Comparison of ENCODE assay signal across 37 cellular contexts in the genomic region with DNA sequence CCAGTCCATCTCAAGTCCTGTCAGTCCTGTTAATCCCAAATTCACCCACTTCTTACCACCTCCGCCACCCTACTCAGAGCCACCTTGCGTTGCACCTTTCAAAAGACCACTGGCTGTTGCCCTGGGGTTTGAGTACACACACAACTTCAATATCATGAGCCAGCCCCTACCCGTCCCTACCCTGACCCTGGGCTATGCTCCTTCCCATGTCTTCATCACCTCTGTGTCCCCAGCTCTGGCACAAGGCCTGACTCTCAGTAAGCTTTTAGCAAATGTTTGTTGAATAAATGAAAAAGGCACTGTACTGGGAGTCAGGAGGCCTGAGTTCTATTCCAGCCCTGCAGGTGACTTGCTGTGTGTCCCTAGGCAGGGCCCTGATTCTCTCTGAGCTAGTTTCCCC. TPM values are rescaled to one million over a fixed set of nuclear protein-coding genes. Genes with fewer than 3 reads are reported as not detected.
"Had no signal": no experiment of that assay in that cellular context is flagged by ENCODE, and none has a peak within 500 bp of the region (broad histone marks: within the 10 kb centered on the region; RNA-seq: fewer than 3 reads in every experiment).

No MANE protein-coding gene starts in this region.

- ATAC-seq: activated CD8-positive, alpha-beta memory T cell treated with anti-CD3 and anti-CD28 coated beads, Interleukin-2, amount 10 ng/mL, durations not matched to agents 7 days and 5 days; activated T-cell treated with anti-CD3 and anti-CD28 coated beads, Interleukin-2, amount 50 U/mL, for 72 hours; activated T-helper 17 cell treated with anti-CD3 and anti-CD28 coated beads, Interleukin-2, amount 50 U/mL, for 72 hours; Right ventricle myocardium inferior had no signal

- H3K9me3 Mint-ChIP-seq: activated naive CD8-positive, alpha-beta T cell treated with anti-CD3 and anti-CD28 coated beads for 36 hours; activated T-cell treated with anti-CD3 and anti-CD28 coated beads, Interleukin-2, amount 50 U/mL, for 72 hours; activated T-helper 17 cell treated with anti-CD3 and anti-CD28 coated beads, Interleukin-2, amount 50 U/mL, for 72 hours had no signal

- H3K27ac ChIP-seq: brain microvascular endothelial cell, KMS-11, PC-9, RWPE1, WERI-Rb-1 had no signal

- H3K36me3 ChIP-seq: brain microvascular endothelial cell, WERI-Rb-1 had no signal

- DNase-seq: activated CD4-positive, alpha-beta T cell treated with anti-CD3 and anti-CD28 coated beads for 48 hours; activated CD4-positive, CD25-positive, alpha-beta regulatory T cell treated with anti-CD3 and anti-CD28 coated beads, Interleukin-2, amount 50 U/mL, for 72 hours; activated CD8-positive, alpha-beta memory T cell treated with anti-CD3 and anti-CD28 coated beads, Interleukin-2, amount 10 ng/mL, durations not matched to agents 7 days and 5 days; activated effector memory CD4-positive, alpha-beta T cell treated with anti-CD3 and anti-CD28 coated beads, Interleukin-2, amount 50 U/mL, for 16 hours; activated naive CD4-positive, alpha-beta T cell; activated naive CD4-positive, alpha-beta T cell treated with anti-CD3 and anti-CD28 coated beads, Interleukin-2, amount 50 U/mL, for 16 hours; activated naive CD8-positive, alpha-beta T cell treated with anti-CD3 and anti-CD28 coated beads for 36 hours; activated T-cell treated with anti-CD3 and anti-CD28 coated beads, Interleukin-2, amount 50 U/mL, for 1 hour; activated T-cell treated with anti-CD3 and anti-CD28 coated beads, Interleukin-2, amount 50 U/mL, for 72 hours; amniotic stem cell; aorta; brain microvascular endothelial cell; central memory CD4-positive, alpha-beta T cell; MM.1S; NCI-H1092 treated with DMSO at 0.1 percent for 48 hours; NCI-H1417; NCI-H146; NCI-H187; NCI-H2029 treated with DMSO at 0.1 percent for 48 hours; NCI-H2107; NCI-H2171; NCI-H510A; NCI-H526; NCI-H748 treated with DMSO at 0.1 percent for 48 hours; NK-92 treated with Interleukin-12 subunit alpha and Interleukin-12 subunit beta, amount 100 ng/mL, for 24 hours; PC-9; SW 1271; T-helper 1 cell; T-helper 2 cell; T-helper 9 cell; WERI-Rb-1 had no signal

- H3K36me3 Mint-ChIP-seq: activated CD8-positive, alpha-beta memory T cell treated with anti-CD3 and anti-CD28 coated beads, Interleukin-2, amount 10 ng/mL, durations not matched to agents 7 days and 5 days; activated naive CD8-positive, alpha-beta T cell treated with anti-CD3 and anti-CD28 coated beads for 36 hours had no signal

- H3K27me3 ChIP-seq: brain microvascular endothelial cell had no signal

- H2AFZ ChIP-seq: PC-9 had no signal

- H3K27ac Mint-ChIP-seq: activated CD8-positive, alpha-beta memory T cell treated with anti-CD3 and anti-CD28 coated beads, Interleukin-2, amount 10 ng/mL, durations not matched to agents 7 days and 5 days; activated naive CD8-positive, alpha-beta T cell treated with anti-CD3 and anti-CD28 coated beads for 36 hours; activated T-cell treated with anti-CD3 and anti-CD28 coated beads, Interleukin-2, amount 50 U/mL, for 72 hours; activated T-helper 17 cell treated with anti-CD3 and anti-CD28 coated beads, Interleukin-2, amount 50 U/mL, for 72 hours had no signal

- H3K4me3 Mint-ChIP-seq: activated CD8-positive, alpha-beta memory T cell treated with anti-CD3 and anti-CD28 coated beads, Interleukin-2, amount 10 ng/mL, durations not matched to agents 7 days and 5 days; activated naive CD8-positive, alpha-beta T cell treated with anti-CD3 and anti-CD28 coated beads for 36 hours; activated T-cell treated with anti-CD3 and anti-CD28 coated beads, Interleukin-2, amount 50 U/mL, for 72 hours; activated T-helper 17 cell treated with anti-CD3 and anti-CD28 coated beads, Interleukin-2, amount 50 U/mL, for 72 hours had no signal

- H3K4me2 ChIP-seq: KMS-11, PC-9 had no signal

- H3K4me3 ChIP-seq: PC-9 had no signal

- FAIRE-seq: RCC 7860 had no signal

- H3K27me3 Mint-ChIP-seq: activated naive CD8-positive, alpha-beta T cell treated with anti-CD3 and anti-CD28 coated beads for 36 hours had no signal

- H3K9ac ChIP-seq: KMS-11 had no signal

- H3K4me1 Mint-ChIP-seq: activated T-helper 17 cell treated with anti-CD3 and anti-CD28 coated beads, Interleukin-2, amount 50 U/mL, for 72 hours had no signal

RNA-seq across cellular contexts. Expression of gene OTOG, which starts 26.5 kb away (rescaled TPM):
- total RNA-seq: activated CD8-positive, alpha-beta memory T cell treated with anti-CD3 and anti-CD28 coated beads, Interleukin-2, amount 10 ng/mL, durations not matched to agents 7 days and 5 days; activated naive CD8-positive, alpha-beta T cell treated with anti-CD3 and anti-CD28 coated beads for 36 hours; activated T-cell treated with anti-CD3 and anti-CD28 coated beads, Interleukin-2, amount 50 U/mL, for 72 hours; activated T-helper 17 cell treated with anti-CD3 and anti-CD28 coated beads, Interleukin-2, amount 50 U/mL, for 72 hours; aorta; LHCN-M2; PC-9; Right ventricle myocardium inferior had no signal
- polyA plus RNA-seq: aorta had no signal

RNA-seq across cellular contexts. Expression of gene USH1C, which starts 29.3 kb away (rescaled TPM):
- total RNA-seq: activated CD8-positive, alpha-beta memory T cell treated with anti-CD3 and anti-CD28 coated beads, Interleukin-2, amount 10 ng/mL, durations not matched to agents 7 days and 5 days; activated naive CD8-positive, alpha-beta T cell treated with anti-CD3 and anti-CD28 coated beads for 36 hours; activated T-cell treated with anti-CD3 and anti-CD28 coated beads, Interleukin-2, amount 50 U/mL, for 72 hours; activated T-helper 17 cell treated with anti-CD3 and anti-CD28 coated beads, Interleukin-2, amount 50 U/mL, for 72 hours; aorta; LHCN-M2; PC-9; Right ventricle myocardium inferior had no signal
